ENCODE assay signal across 33 cellular contexts in the genomic region with DNA sequence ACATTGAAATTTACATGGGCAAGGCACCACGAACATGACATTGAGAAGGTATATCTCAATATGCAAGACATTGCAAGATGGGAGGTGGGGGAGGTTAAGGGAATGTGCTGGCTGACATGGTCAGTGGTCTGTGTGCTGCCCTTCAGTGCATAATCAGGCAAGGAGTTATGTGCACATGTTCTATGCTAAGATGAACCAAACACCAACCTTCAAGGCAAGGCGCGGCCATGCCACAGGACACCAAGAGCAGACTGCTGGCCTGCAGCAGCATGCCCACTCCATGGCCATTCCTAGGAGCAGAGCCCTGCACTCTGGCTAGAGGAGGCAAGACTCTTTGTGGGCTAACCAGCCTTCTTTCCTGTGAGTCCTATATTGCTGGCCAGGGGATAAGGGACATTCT.
"Had no signal": no experiment of that assay in that cellular context is flagged by ENCODE, and none has a peak within 500 bp of the region (broad histone marks: within the 10 kb centered on the region; RNA-seq: fewer than 3 reads in every experiment).

No MANE protein-coding gene starts in this region.

- H3K4me3 Mint-ChIP-seq: activated CD4-positive, alpha-beta memory T cell treated with anti-CD3 and anti-CD28 coated beads for 36 hours; activated CD4-positive, alpha-beta T cell treated with anti-CD3 and anti-CD28 coated beads for 36 hours; activated CD4-positive, alpha-beta T cell treated with anti-CD3 and anti-CD28 coated beads, Interleukin-2, amount 10 ng/mL, durations not matched to agents 24 days and 14 days; activated CD8-positive, alpha-beta memory T cell treated with anti-CD3 and anti-CD28 coated beads, Interleukin-2, amount 10 ng/mL, durations not matched to agents 7 days and 5 days; activated CD8-positive, alpha-beta T cell treated with anti-CD3 and anti-CD28 coated beads, Interleukin-2, amount 10 ng/mL, durations not matched to agents 7 days and 5 days; activated naive CD4-positive, alpha-beta T cell treated with anti-CD3 and anti-CD28 coated beads for 36 hours; activated naive CD4-positive, alpha-beta T cell treated with anti-CD3 and anti-CD28 coated beads, Interleukin-2, amount 50 U/mL, for 24 hours; activated naive CD8-positive, alpha-beta T cell treated with anti-CD3 and anti-CD28 coated beads for 36 hours; activated naive CD8-positive, alpha-beta T cell treated with anti-CD3 and anti-CD28 coated beads, Interleukin-2, amount 50 U/mL, for 24 hours; activated T-helper 1 cell treated with anti-CD3 and anti-CD28 coated beads, Interleukin-12 subunit alpha, Interleukin-12 subunit beta, Interleukin-2, Interleukin-4 antibody, amounts not matched to agents 30 ng/mL and 10 ng/mL and 1 ng/mL, durations not matched to agents 14 hours and 24 hours and 36 hours; brain; effector memory CD8-positive, alpha-beta T cell had no signal

- H3K27me3 ChIP-seq: adrenal gland, esophagus muscularis mucosa, foreskin keratinocyte, gastrocnemius medialis, heart right ventricle had no signal

- H3K9me3 Mint-ChIP-seq: activated CD4-positive, alpha-beta memory T cell treated with anti-CD3 and anti-CD28 coated beads for 36 hours; activated CD4-positive, alpha-beta T cell treated with anti-CD3 and anti-CD28 coated beads, Interleukin-2, amount 10 ng/mL, durations not matched to agents 24 days and 14 days; activated naive CD4-positive, alpha-beta T cell treated with anti-CD3 and anti-CD28 coated beads for 36 hours; activated naive CD4-positive, alpha-beta T cell treated with anti-CD3 and anti-CD28 coated beads, Interleukin-2, amount 50 U/mL, for 24 hours; activated naive CD8-positive, alpha-beta T cell treated with anti-CD3 and anti-CD28 coated beads for 36 hours; activated naive CD8-positive, alpha-beta T cell treated with anti-CD3 and anti-CD28 coated beads, Interleukin-2, amount 50 U/mL, for 24 hours; activated T-helper 1 cell treated with anti-CD3 and anti-CD28 coated beads, Interleukin-12 subunit alpha, Interleukin-12 subunit beta, Interleukin-2, Interleukin-4 antibody, amounts not matched to agents 30 ng/mL and 10 ng/mL and 1 ng/mL, durations not matched to agents 14 hours and 24 hours and 36 hours; activated T-helper 2 cell treated with anti-CD3 and anti-CD28 coated beads, Interferon-gamma antibody, Interleukin-2, Interleukin-4, amounts not matched to agents 10 μg/mL and 5 μg/mL and 100 μg/mL, durations not matched to agents 14 hours and 24 hours and 36 hours; brain; effector memory CD8-positive, alpha-beta T cell had no signal

- H3K4me1 ChIP-seq: foreskin keratinocyte had no signal

- DNase-seq: activated CD4-positive, alpha-beta memory T cell treated with anti-CD3 and anti-CD28 coated beads for 36 hours; activated CD4-positive, alpha-beta T cell treated with anti-CD3 and anti-CD28 coated beads for 36 hours; activated CD4-positive, alpha-beta T cell treated with anti-CD3 and anti-CD28 coated beads, Interleukin-2, amount 10 ng/mL, durations not matched to agents 24 days and 14 days; activated CD4-positive, CD25-positive, alpha-beta regulatory T cell; activated CD4-positive, CD25-positive, alpha-beta regulatory T cell treated with anti-CD3 and anti-CD28 coated beads, Interleukin-2, amount 50 U/mL, for 72 hours; activated CD8-positive, alpha-beta memory T cell treated with anti-CD3 and anti-CD28 coated beads, Interleukin-2, amount 10 ng/mL, durations not matched to agents 7 days and 5 days; activated CD8-positive, alpha-beta memory T cell treated with anti-CD3 and anti-CD28 coated beads, Interleukin-2, amount 50 U/mL, for 4 hours; activated CD8-positive, alpha-beta T cell treated with anti-CD3 and anti-CD28 coated beads, Interleukin-2, amount 10 ng/mL, durations not matched to agents 7 days and 5 days; activated effector memory CD4-positive, alpha-beta T cell treated with anti-CD3 and anti-CD28 coated beads, Interleukin-2, amount 50 U/mL, for 16 hours; activated naive CD4-positive, alpha-beta T cell treated with anti-CD3 and anti-CD28 coated beads for 36 hours; activated naive CD8-positive, alpha-beta T cell treated with anti-CD3 and anti-CD28 coated beads for 36 hours; activated naive CD8-positive, alpha-beta T cell treated with anti-CD3 and anti-CD28 coated beads, Interleukin-2, amount 50 U/mL, for 24 hours; activated T-cell treated with anti-CD3 and anti-CD28 coated beads, Interleukin-2, amount 50 U/mL, for 1 hour; activated T-cell treated with anti-CD3 and anti-CD28 coated beads, Interleukin-2, amount 50 U/mL, for 48 hours; adrenal gland; amygdala; aorta; caudate nucleus; cortex of kidney; dermis blood vessel endothelial cell; effector CD4-positive, alpha-beta T cell; effector memory CD8-positive, alpha-beta T cell; erythroblast; foreskin keratinocyte; gastrocnemius medialis; heart right ventricle; T-helper 2 cell had no signal

- H3K9me3 ChIP-seq: adrenal gland, esophagus muscularis mucosa, gastrocnemius medialis, heart right ventricle had no signal

- FAIRE-seq: colon had no signal

- H3K27ac ChIP-seq: adrenal gland, esophagus muscularis mucosa, foreskin keratinocyte, gastrocnemius medialis, heart right ventricle had no signal

- ATAC-seq: activated CD4-positive, alpha-beta T cell treated with anti-CD3 and anti-CD28 coated beads for 36 hours; activated CD8-positive, alpha-beta memory T cell treated with anti-CD3 and anti-CD28 coated beads, Interleukin-2, amount 10 ng/mL, durations not matched to agents 7 days and 5 days; activated CD8-positive, alpha-beta T cell treated with anti-CD3 and anti-CD28 coated beads, Interleukin-2, amount 10 ng/mL, durations not matched to agents 7 days and 5 days; activated naive CD8-positive, alpha-beta T cell treated with anti-CD3 and anti-CD28 coated beads, Interleukin-2, amount 50 U/mL, for 24 hours; effector memory CD8-positive, alpha-beta T cell; foreskin keratinocyte; gastrocnemius medialis; heart right ventricle had no signal

- H3K27ac Mint-ChIP-seq: activated CD4-positive, alpha-beta memory T cell treated with anti-CD3 and anti-CD28 coated beads for 36 hours; activated CD4-positive, alpha-beta T cell treated with anti-CD3 and anti-CD28 coated beads for 36 hours; activated CD4-positive, alpha-beta T cell treated with anti-CD3 and anti-CD28 coated beads, Interleukin-2, amount 10 ng/mL, durations not matched to agents 24 days and 14 days; activated CD8-positive, alpha-beta memory T cell treated with anti-CD3 and anti-CD28 coated beads, Interleukin-2, amount 10 ng/mL, durations not matched to agents 7 days and 5 days; activated CD8-positive, alpha-beta T cell treated with anti-CD3 and anti-CD28 coated beads, Interleukin-2, amount 10 ng/mL, durations not matched to agents 7 days and 5 days; activated naive CD4-positive, alpha-beta T cell treated with anti-CD3 and anti-CD28 coated beads for 36 hours; activated naive CD4-positive, alpha-beta T cell treated with anti-CD3 and anti-CD28 coated beads, Interleukin-2, amount 50 U/mL, for 24 hours; activated naive CD8-positive, alpha-beta T cell treated with anti-CD3 and anti-CD28 coated beads for 36 hours; activated naive CD8-positive, alpha-beta T cell treated with anti-CD3 and anti-CD28 coated beads, Interleukin-2, amount 50 U/mL, for 24 hours; activated T-helper 1 cell treated with anti-CD3 and anti-CD28 coated beads, Interleukin-12 subunit alpha, Interleukin-12 subunit beta, Interleukin-2, Interleukin-4 antibody, amounts not matched to agents 30 ng/mL and 10 ng/mL and 1 ng/mL, durations not matched to agents 14 hours and 24 hours and 36 hours; activated T-helper 2 cell treated with anti-CD3 and anti-CD28 coated beads, Interferon-gamma antibody, Interleukin-2, Interleukin-4, amounts not matched to agents 10 μg/mL and 5 μg/mL and 100 μg/mL, durations not matched to agents 14 hours and 24 hours and 36 hours; effector memory CD8-positive, alpha-beta T cell had no signal

- H3K4me1 Mint-ChIP-seq: activated CD4-positive, alpha-beta T cell treated with anti-CD3 and anti-CD28 coated beads for 36 hours; activated CD4-positive, alpha-beta T cell treated with anti-CD3 and anti-CD28 coated beads, Interleukin-2, amount 10 ng/mL, durations not matched to agents 24 days and 14 days; activated CD8-positive, alpha-beta memory T cell treated with anti-CD3 and anti-CD28 coated beads, Interleukin-2, amount 10 ng/mL, durations not matched to agents 7 days and 5 days; activated naive CD4-positive, alpha-beta T cell treated with anti-CD3 and anti-CD28 coated beads, Interleukin-2, amount 50 U/mL, for 24 hours; activated naive CD8-positive, alpha-beta T cell treated with anti-CD3 and anti-CD28 coated beads for 36 hours; activated naive CD8-positive, alpha-beta T cell treated with anti-CD3 and anti-CD28 coated beads, Interleukin-2, amount 50 U/mL, for 24 hours had no signal

- H3K36me3 Mint-ChIP-seq: activated CD4-positive, alpha-beta memory T cell treated with anti-CD3 and anti-CD28 coated beads for 36 hours; activated CD8-positive, alpha-beta memory T cell treated with anti-CD3 and anti-CD28 coated beads, Interleukin-2, amount 10 ng/mL, durations not matched to agents 7 days and 5 days; activated naive CD8-positive, alpha-beta T cell treated with anti-CD3 and anti-CD28 coated beads for 36 hours had no signal

- H3K27me3 Mint-ChIP-seq: activated CD4-positive, alpha-beta memory T cell treated with anti-CD3 and anti-CD28 coated beads for 36 hours; activated CD4-positive, alpha-beta T cell treated with anti-CD3 and anti-CD28 coated beads for 36 hours; activated CD4-positive, alpha-beta T cell treated with anti-CD3 and anti-CD28 coated beads, Interleukin-2, amount 10 ng/mL, durations not matched to agents 24 days and 14 days; activated CD8-positive, alpha-beta memory T cell treated with anti-CD3 and anti-CD28 coated beads, Interleukin-2, amount 10 ng/mL, durations not matched to agents 7 days and 5 days; activated naive CD4-positive, alpha-beta T cell treated with anti-CD3 and anti-CD28 coated beads, Interleukin-2, amount 50 U/mL, for 24 hours; activated naive CD8-positive, alpha-beta T cell treated with anti-CD3 and anti-CD28 coated beads for 36 hours; activated naive CD8-positive, alpha-beta T cell treated with anti-CD3 and anti-CD28 coated beads, Interleukin-2, amount 50 U/mL, for 24 hours; brain; effector memory CD8-positive, alpha-beta T cell had no signal

- H3K4me3 ChIP-seq: adrenal gland, esophagus muscularis mucosa, gastrocnemius medialis, heart right ventricle had no signal
